In genomic region chr15:67084561-67084960, GRCh38 we compare ENCODE assay signal across 15 cellular contexts. TPM values are rescaled to one million over a fixed set of nuclear protein-coding genes. Genes with fewer than 3 reads are reported as not detected.
DNase-seq lines count a peak whose midpoint lies in the region; ATAC-seq and TF ChIP-seq lines count a peak whose summit lies in the region.
"Had no signal": no experiment of that assay in that cellular context is flagged by ENCODE, and none has a peak within 500 bp of the region (broad histone marks: within the 10 kb centered on the region; RNA-seq: fewer than 3 reads in every experiment).

No MANE protein-coding gene starts in this region.

- H3K79me2 ChIP-seq in SK-N-SH (ENCODE audit: insufficient read depth), result peaks cover 97% of the 10 kb centered on the region
- peaks cover 53% of the 10 kb centered on the region for H3K79me2 ChIP-seq in MM.1S (ENCODE audit: low read length)

- H3K4me1 Mint-ChIP-seq in progenitor cell of endocrine pancreas (ENCODE audit: low read depth), result peaks cover 60% of the 10 kb centered on the region

- H3K36me3 Mint-ChIP-seq in progenitor cell of endocrine pancreas (ENCODE audit: insufficient read depth), result peaks cover 8% of the 10 kb centered on the region

- no peak for TF ChIP-seq RAD21 in SK-N-SH (IDR thresholded peaks at IDR 0.05; ENCODE audit: low read length)

- no peak for TF ChIP-seq EP300 in SK-N-SH (IDR thresholded peaks at IDR 0.05; ENCODE audit: borderline replicate concordance in 1 of 2, low read depth in 1 of 2, low read length in 1 of 2)

- H2AFZ ChIP-seq in SK-N-SH (ENCODE audit: low read depth) (no peak overlapping the region), MM.1S (ENCODE audit: low read length) (no peak overlapping the region)

- H3K4me1 ChIP-seq in SK-N-SH (ENCODE audit: control insufficient read depth in 1 of 2, insufficient read depth in 2 of 2, low read depth in 1 of 2, low read length in 1 of 2) (peaks cover 33 to 36% of the 10 kb centered on the region in 2 experiments; a peak in 3 of 4 replicates), MM.1S (ENCODE audit: low read length) (peaks cover 80% of the 10 kb centered on the region), body of pancreas (peaks cover 95% of the 10 kb centered on the region)

- 95% methylated on average over 7 of the region's 7 CpGs for WGBS in SK-N-SH (ENCODE audit: low lambda C conversion rate)
- 48 to 52% methylated on average over 7 of the region's 7 CpGs for WGBS in body of pancreas, 2 donors

- H3K4me3 Mint-ChIP-seq in progenitor cell of endocrine pancreas (ENCODE audit: low read depth), result no peak overlapping the region
- H3K4me3 Mint-ChIP-seq: nephron had no signal

- H3K9me3 Mint-ChIP-seq in progenitor cell of endocrine pancreas (ENCODE audit: low read depth), result no peaks in the 10 kb centered on the region
- H3K9me3 Mint-ChIP-seq: nephron had no signal

- H3K4me2 ChIP-seq in SK-N-SH, result 0 out of 2 replicates have a peak overlapping the region, but pooled peaks have one; percentile 58
- H3K4me2 ChIP-seq in MM.1S (ENCODE audit: low read depth, low read length), result peak overlapping the region; percentile 58; the same call in 1 of the 2 replicates

- ATAC-seq in SK-N-SH treated with all-trans-retinoic acid at 6 μM for 48 hours (no peak), body of pancreas (no peak)

- no peaks in the 10 kb centered on the region for H3K27me3 Mint-ChIP-seq in progenitor cell of endocrine pancreas

- no peak overlapping the region for H3K4me3 ChIP-seq in SK-N-SH (ENCODE audit: low read depth in 2 of 2, low read length in 1 of 2)
- H3K4me3 ChIP-seq in MM.1S (ENCODE audit: low read length), result no peak overlapping the region
- H3K4me3 ChIP-seq in body of pancreas, result no peak overlapping the region
- H3K4me3 ChIP-seq: tibial artery had no signal

- POLR2A ChIA-PET in SK-N-SH (lab: Yijun Ruan, JAX), result interaction anchor here (0.6 kb wide), 1 partner anchor 116 kb away, joined by 4 read pairs; no protein-coding TSS in a partner anchor

- H3F3A ChIP-seq in SK-N-SH (replicated peaks; ENCODE audit: insufficient read depth) (peaks cover 15% of the 10 kb centered on the region), MM.1S (ENCODE audit: insufficient read depth, low read length) (peaks cover 58% of the 10 kb centered on the region)

- H4K20me1 ChIP-seq in SK-N-SH (ENCODE audit: insufficient read depth) (peaks cover 85% of the 10 kb centered on the region), MM.1S (ENCODE audit: insufficient read depth, low read length) (no peaks in the 10 kb centered on the region)

- H3K27ac ChIP-seq in SK-N-SH (ENCODE audit: low read depth in 2 of 2, low read length in 1 of 2) (no peak overlapping the region), MM.1S (ENCODE audit: low read length) (peak overlapping the region; percentile 87; the same call in 1 of the 2 replicates), body of pancreas (peak overlapping the region in 3 of 4 donors; percentile 13 to 51 (median 38))
- H3K27ac ChIP-seq: 22Rv1, tibial artery had no signal

- no peak for TF ChIP-seq POLR2A in body of pancreas (IDR thresholded peaks at IDR 0.05)

- H3K27ac Mint-ChIP-seq in progenitor cell of endocrine pancreas, result peak overlapping the region; percentile 5

- DNase-seq in SK-N-SH (no peak), MM.1S (no peak), body of pancreas (no peak), progenitor cell of endocrine pancreas (ENCODE audit: low spot score, unreplicated experiment) (no peak), SIG-M5 (lab: John Stamatoyannopoulos, UW) (no peak), globus pallidus (ENCODE audit: low spot score) (no peak)
- no peak for DNase-seq in stimulated activated CD4-positive, alpha-beta T cell treated with anti-CD3 and anti-CD28 coated beads, Interleukin-4, amount 100 ng/mL, for 4 hours
- DNase-seq: amniotic stem cell, kidney glomerular epithelial cell, NCI-H1694, NCI-H748 treated with DMSO at 0.1 percent for 48 hours, tibial artery had no signal

- H3K36me3 ChIP-seq in SK-N-SH (replicated peaks in 1 of 2; ENCODE audit: control insufficient read depth in 1 of 2, insufficient read depth in 2 of 2, low read length in 1 of 2) (no peaks in the 10 kb centered on the region), MM.1S (replicated peaks; ENCODE audit: insufficient read depth, low read length) (no peaks in the 10 kb centered on the region), body of pancreas (replicated peaks in 1 of 2; ENCODE audit: insufficient read depth in 1 of 2, low read depth in 2 of 2) (no peaks in the 10 kb centered on the region)
- H3K36me3 ChIP-seq: tibial artery had no signal

- no peaks in the 10 kb centered on the region for H3K9me3 ChIP-seq in SK-N-SH
- H3K9me3 ChIP-seq in MM.1S (replicated peaks; ENCODE audit: insufficient read depth, low read length), result no peaks in the 10 kb centered on the region
- no peaks in the 10 kb centered on the region for H3K9me3 ChIP-seq in body of pancreas
- H3K9me3 ChIP-seq: tibial artery had no signal

- TF ChIP-seq CTCF in SK-N-SH (IDR thresholded peaks at IDR 0.05) (no peak), MM.1S (IDR thresholded peaks at IDR 0.05; ENCODE audit: low read length) (no peak), body of pancreas (IDR thresholded peaks at IDR 0.05) (no peak), progenitor cell of endocrine pancreas (IDR thresholded peaks at IDR 0.05; ENCODE audit: unreplicated experiment) (no peak)

- intact Hi-C loops in body of pancreas (cut with DNase I), result no loop called here

- H3K27me3 ChIP-seq in SK-N-SH (ENCODE audit: insufficient read depth) (no peaks in the 10 kb centered on the region), MM.1S (replicated peaks; ENCODE audit: insufficient read depth, low read length) (no peaks in the 10 kb centered on the region), body of pancreas (no peaks in the 10 kb centered on the region)
- H3K27me3 ChIP-seq: tibial artery had no signal

- no peak overlapping the region for H3K9ac ChIP-seq in SK-N-SH
- no peak overlapping the region for H3K9ac ChIP-seq in MM.1S (ENCODE audit: low read length)

- CTCF ChIA-PET in SK-N-SH (lab: Yijun Ruan, JAX), result interaction anchor here (1.1 kb wide), 1 partner anchor 77 kb away, joined by 3 read pairs; no protein-coding TSS in a partner anchor

- H3K9me2 ChIP-seq in SK-N-SH (no peaks in the 10 kb centered on the region), MM.1S (replicated peaks; ENCODE audit: insufficient read depth, low read length) (no peaks in the 10 kb centered on the region)

TF ChIP-seq in SK-N-SH, 30 proteins besides CTCF, POLR2A, EP300 and RAD21 (continues in another document):
- TF ChIP-seq USF2 (IDR thresholded peaks at IDR 0.05; ENCODE audit: borderline replicate concordance, low read depth, low read length) (no peak), RCOR1 (IDR thresholded peaks at IDR 0.05; ENCODE audit: low read length) (no peak), IRF3 (IDR thresholded peaks at IDR 0.05; ENCODE audit: low read depth, low read length) (no peak), MXI1 (IDR thresholded peaks at IDR 0.05; ENCODE audit: low read depth, low read length) (no peak), YY1 (IDR thresholded peaks at IDR 0.05; ENCODE audit: low read depth) (no peak), NFIC (IDR thresholded peaks at IDR 0.05; ENCODE audit: borderline replicate concordance) (no peak)

TF ChIP-seq in SK-N-SH treated with all-trans-retinoic acid at 6 μM for 48 hours, 23 proteins besides CTCF, POLR2A, EP300 and RAD21 (continues in another document):
- TF ChIP-seq ZFP30 (CRISPR knock-in tag; IDR thresholded peaks at IDR 0.05) (no peak), TSHZ2 (CRISPR knock-in tag; IDR thresholded peaks at IDR 0.05) (no peak), CREB5 (CRISPR knock-in tag; IDR thresholded peaks at IDR 0.05; ENCODE audit: low read depth) (no peak), ZNF565 (CRISPR knock-in tag; conservative IDR thresholded peaks at IDR 0.05; ENCODE audit: low read depth) (no peak), RARB (CRISPR knock-in tag; IDR thresholded peaks at IDR 0.05) (no peak), ISL1 (CRISPR knock-in tag; IDR thresholded peaks at IDR 0.05) (no peak), ESRRG (CRISPR knock-in tag; IDR thresholded peaks at IDR 0.05) (no peak)

RNA-seq across cellular contexts. Expression of gene SMAD3, which starts 19.2 kb away (rescaled TPM):
- polyA plus RNA-seq in SK-N-SH (2012; rRNA removed), result 18.0 and 19.5 TPM in 2 replicates
- polyA plus RNA-seq in SK-N-SH (2012; cell fraction: cytosol; rRNA removed), result 12.0 and 14.6 TPM in 2 replicates
- 47.4 and 59.5 TPM in 2 replicates for polyA plus RNA-seq in SK-N-SH (2012; cell fraction: nucleus; rRNA removed)
- total RNA-seq in body of pancreas (10 to 100 TPM; 19.7 to 52.4 TPM), progenitor cell of endocrine pancreas (49.9 and 51.3 TPM in 2 replicates)

Comparison
In these comparisons a context has a peak if more than half of its experiments do, and no peak if none do; other contexts are left out.
1. H3K27ac ChIP-seq: peak in MM.1S (single experiment) and body of pancreas (3 of 4); none in SK-N-SH (0 of 2).